Comparison of ENCODE assay signal across 1 cellular context in the genomic region with DNA sequence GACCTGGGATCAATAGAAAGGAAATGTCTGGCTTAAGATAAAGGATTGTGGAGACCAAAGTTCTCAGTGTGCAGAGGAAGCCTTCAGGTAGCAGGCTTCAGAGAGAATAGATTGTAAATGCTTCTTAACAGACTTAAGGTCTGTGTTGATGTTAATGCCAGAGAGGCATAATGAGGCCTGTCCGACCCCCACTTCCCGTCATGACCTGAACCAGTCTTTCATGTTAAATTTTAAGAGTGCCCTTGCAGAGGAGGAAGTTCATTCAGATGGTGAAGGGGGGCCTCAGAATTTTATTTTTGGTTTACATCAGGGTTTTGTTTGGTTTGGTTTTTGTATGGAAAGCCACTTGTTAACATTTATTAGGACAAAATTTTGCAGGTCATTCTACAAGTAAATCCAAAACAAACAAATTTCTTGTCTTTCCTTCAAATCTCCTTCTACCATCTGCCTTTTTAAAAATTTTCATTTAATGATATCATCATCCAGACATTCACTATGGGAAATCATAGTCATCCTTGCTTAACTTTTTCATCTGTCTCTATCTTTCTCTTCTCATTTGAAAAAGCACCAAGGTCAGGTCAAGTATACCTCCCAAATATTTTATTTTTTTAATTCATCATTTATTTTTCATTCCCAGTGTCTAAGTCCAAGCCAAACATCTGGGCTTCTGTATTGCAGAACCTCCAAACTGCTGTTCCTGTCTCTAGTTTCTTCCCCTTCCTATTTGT.
TF ChIP-seq lines count a peak whose summit lies in the region.

No MANE protein-coding gene starts in this region.

TF ChIP-seq in IMR-90, 13 proteins besides CTCF, POLR2A, EP300 and RAD21 (continued from another document):
- TF ChIP-seq NFE2L2 (IDR thresholded peaks at IDR 0.05; ENCODE audit: low read depth, low read length) (no peak), FOS (IDR thresholded peaks at IDR 0.05; ENCODE audit: low read depth, low read length) (no peak), CEBPB (IDR thresholded peaks at IDR 0.05; ENCODE audit: low read depth, low read length) (no peak), RFX5 (IDR thresholded peaks at IDR 0.05; ENCODE audit: low read depth, low read length) (no peak), SMC3 (IDR thresholded peaks at IDR 0.05; ENCODE audit: low read depth, low read length) (no peak)
